ENCODE assay signal across 11 cellular contexts in genomic region chr12:118145113-118145797, GRCh38. TPM values are rescaled to one million over a fixed set of nuclear protein-coding genes. Genes with fewer than 3 reads are reported as not detected.
A peak's percentile ranks its signal among the peaks of the same experiment; 100 is the strongest.
DNase-seq lines count a peak whose midpoint lies in the region; ATAC-seq and TF ChIP-seq lines count a peak whose summit lies in the region.
"Had no signal": no experiment of that assay in that cellular context is flagged by ENCODE, and none has a peak within 500 bp of the region (broad histone marks: within the 10 kb centered on the region; RNA-seq: fewer than 3 reads in every experiment).

No MANE protein-coding gene starts in this region.

- H3K79me2 ChIP-seq in smooth muscle cell (ENCODE audit: low read depth), result no peaks in the 10 kb centered on the region

- ATAC-seq in GM19468 (IDR thresholded peaks at IDR 0.05; ENCODE audit: extremely low read depth, unreplicated experiment) (peak; percentile 38), HG03457 (IDR thresholded peaks at IDR 0.05; ENCODE audit: unreplicated experiment) (no peak)
- ATAC-seq: heart left ventricle had no signal

- no peaks in the 10 kb centered on the region for H3K9me3 ChIP-seq in smooth muscle cell (replicated peaks; ENCODE audit: low read depth)
- H3K9me3 ChIP-seq: HAP-1, heart left ventricle had no signal

- H2AFZ ChIP-seq in smooth muscle cell (ENCODE audit: low read depth), result no peak overlapping the region

- H3K4me3 ChIP-seq in GM12864 (ENCODE audit: low read depth, low read length) (no peak overlapping the region), smooth muscle cell (no peak overlapping the region)
- H3K4me3 ChIP-seq: HAP-1, heart left ventricle had no signal

- WGBS in smooth muscle cell (ENCODE audit: low lambda C conversion rate), result 99% methylated on average over 7 of the region's 7 CpGs

- H3K9ac ChIP-seq in smooth muscle cell (ENCODE audit: low read depth), result no peak overlapping the region

- H3F3A ChIP-seq in smooth muscle cell (ENCODE audit: low read depth), result no peaks in the 10 kb centered on the region

- no peak overlapping the region for H3K4me2 ChIP-seq in smooth muscle cell

- no peaks in the 10 kb centered on the region for H3K4me1 ChIP-seq in smooth muscle cell (ENCODE audit: low read depth)
- H3K4me1 ChIP-seq: HAP-1 had no signal

- DNase-seq in GM12864 (ENCODE audit: low read depth) (peak; percentile 44), MV-4-11 (lab: John Stamatoyannopoulos, UW) (peak; percentile 50), islet precursor cell (peak; percentile 24), smooth muscle cell (lab: John Stamatoyannopoulos, UW; ENCODE audit: unreplicated experiment) (no peak), GM19238 (ENCODE audit: insufficient read length, low spot score) (no peak)
- DNase-seq in effector CD4-positive, alpha-beta T cell, result no peak
- DNase-seq: heart left ventricle, NCI-H2029 treated with DMSO at 0.1 percent for 48 hours had no signal

- H4K20me1 ChIP-seq in smooth muscle cell (ENCODE audit: low read depth), result peaks cover 7% of the 10 kb centered on the region

- H3K36me3 ChIP-seq in smooth muscle cell (ENCODE audit: low read depth), result no peaks in the 10 kb centered on the region

- no peaks in the 10 kb centered on the region for H3K27me3 ChIP-seq in smooth muscle cell (ENCODE audit: low read depth)
- H3K27me3 ChIP-seq: heart left ventricle had no signal

- TF ChIP-seq CTCF in GM12864 (IDR thresholded peaks at IDR 0.05; ENCODE audit: low read depth, low read length, missing control alignments), result no peak
- TF ChIP-seq CTCF in smooth muscle cell (IDR thresholded peaks at IDR 0.05; ENCODE audit: borderline replicate concordance, insufficient read depth, poor library complexity, severe bottlenecking), result no peak

- H3K27ac ChIP-seq in smooth muscle cell (ENCODE audit: low read depth), result no peak overlapping the region
- H3K27ac ChIP-seq: heart left ventricle had no signal

RNA-seq across cellular contexts. Expression of gene PEBP1, which starts 9.3 kb away (rescaled TPM):
- 106 and 118 TPM in 2 replicates for total RNA-seq in smooth muscle cell
- polyA plus RNA-seq in smooth muscle cell, result 193 and 199 TPM in 2 replicates

RNA-seq across cellular contexts. Expression of gene VSIG10, which starts 41.4 kb away (rescaled TPM):
- 2.3 and 5.6 TPM in 2 replicates for total RNA-seq in smooth muscle cell
- polyA plus RNA-seq in smooth muscle cell, result 2.3 and 3.0 TPM in 2 replicates

Comparison
In these comparisons a context has a peak if more than half of its experiments do, and no peak if none do; other contexts are left out.
1. DNase-seq: peak in GM12864 (single experiment), MV-4-11 (single experiment) and islet precursor cell (single experiment); none in smooth muscle cell (single experiment), effector CD4-positive, alpha-beta T cell (single experiment) and GM19238 (single experiment).